In the genomic region with DNA sequence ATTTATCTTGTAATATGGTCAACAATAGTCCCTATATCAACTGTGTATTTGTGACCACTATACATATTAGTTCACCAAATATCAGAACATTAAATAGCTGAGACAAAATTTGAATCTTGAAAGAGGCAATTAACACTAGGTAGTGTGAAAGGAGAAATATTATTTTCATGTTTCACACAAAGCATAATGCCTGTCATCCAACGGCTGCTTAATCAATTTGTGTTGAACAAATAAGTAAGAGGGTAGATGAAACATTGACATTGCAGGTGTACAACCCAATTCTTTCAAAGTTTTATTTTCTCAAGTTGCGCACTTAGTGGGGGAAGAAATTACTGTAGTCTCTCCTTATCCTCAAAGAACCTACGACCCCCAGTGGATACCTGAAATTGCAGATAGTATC, we compare ENCODE assay signal across 18 cellular contexts. TPM values are rescaled to one million over a fixed set of nuclear protein-coding genes. Genes with fewer than 3 reads are reported as not detected.
"Had no signal": no experiment of that assay in that cellular context is flagged by ENCODE, and none has a peak within 500 bp of the region (broad histone marks: within the 10 kb centered on the region; RNA-seq: fewer than 3 reads in every experiment).

No MANE protein-coding gene starts in this region.

- DNase-seq: activated CD4-positive, alpha-beta T cell treated with anti-CD3 and anti-CD28 coated beads, Interleukin-2, amount 50 U/mL, for 1 hour; activated naive CD4-positive, alpha-beta T cell treated with Interleukin-2 at 50 U/mL for 16 hours; activated naive CD8-positive, alpha-beta T cell treated with anti-CD3 and anti-CD28 coated beads, Interleukin-2, amount 50 U/mL, for 24 hours; aorta; effector memory CD4-positive, alpha-beta T cell; foreskin keratinocyte; glutamatergic neuron; hypothalamus; left ventricle myocardium inferior; mucosa of descending colon; naive thymus-derived CD4-positive, alpha-beta T cell; stimulated activated CD4-positive, alpha-beta T cell treated with anti-CD3 and anti-CD28 coated beads, Interleukin-1b, Interleukin-23, amount 100 ng/mL, for 48 hours; stimulated activated naive CD8-positive, alpha-beta T cell treated with anti-CD3 and anti-CD28 coated beads, Interleukin-15, amount 100 ng/mL, for 72 hours had no signal

- H3K36me3 ChIP-seq: left ventricle myocardium inferior had no signal

- H3K79me2 ChIP-seq: parathyroid adenoma had no signal

- H3K27me3 ChIP-seq: foreskin keratinocyte had no signal

- ATAC-seq: activated naive CD8-positive, alpha-beta T cell treated with anti-CD3 and anti-CD28 coated beads, Interleukin-2, amount 50 U/mL, for 24 hours; foreskin keratinocyte; mucosa of descending colon; naive thymus-derived CD4-positive, alpha-beta T cell; stimulated activated naive CD8-positive, alpha-beta T cell treated with anti-CD3 and anti-CD28 coated beads, Interleukin-15, amount 100 ng/mL, for 72 hours had no signal

- H2AFZ ChIP-seq: parathyroid adenoma had no signal

- H3K4me1 ChIP-seq: foreskin keratinocyte, left ventricle myocardium inferior, parathyroid adenoma had no signal

- H3K9me3 ChIP-seq: left ventricle myocardium inferior, mucosa of descending colon had no signal

- H3K4me3 ChIP-seq: left ventricle myocardium inferior, mucosa of descending colon had no signal

- H3K27ac ChIP-seq: foreskin keratinocyte, left ventricle myocardium inferior, parathyroid adenoma had no signal

RNA-seq across cellular contexts. Expression of gene OR8I2, which starts 3.4 kb away (rescaled TPM):
- total RNA-seq: activated CD8-positive, alpha-beta memory T cell treated with anti-CD3 and anti-CD28 coated beads for 36 hours; aorta; cerebellum; foreskin keratinocyte; kidney epithelial cell; left ventricle myocardium inferior; mucosa of descending colon; naive thymus-derived CD4-positive, alpha-beta T cell; temporal lobe had no signal

RNA-seq across cellular contexts. Expression of gene OR8H2, which starts 13.8 kb away (rescaled TPM):
- total RNA-seq: activated CD8-positive, alpha-beta memory T cell treated with anti-CD3 and anti-CD28 coated beads for 36 hours; aorta; cerebellum; foreskin keratinocyte; kidney epithelial cell; left ventricle myocardium inferior; mucosa of descending colon; naive thymus-derived CD4-positive, alpha-beta T cell; temporal lobe had no signal

RNA-seq across cellular contexts. Expression of gene OR8H3, which starts 32.5 kb away (rescaled TPM):
- total RNA-seq: activated CD8-positive, alpha-beta memory T cell treated with anti-CD3 and anti-CD28 coated beads for 36 hours; aorta; cerebellum; foreskin keratinocyte; kidney epithelial cell; left ventricle myocardium inferior; mucosa of descending colon; naive thymus-derived CD4-positive, alpha-beta T cell; temporal lobe had no signal

RNA-seq across cellular contexts. Expression of gene OR8J3, which starts 50.3 kb away (rescaled TPM):
- total RNA-seq: activated CD8-positive, alpha-beta memory T cell treated with anti-CD3 and anti-CD28 coated beads for 36 hours; aorta; cerebellum; foreskin keratinocyte; kidney epithelial cell; left ventricle myocardium inferior; mucosa of descending colon; naive thymus-derived CD4-positive, alpha-beta T cell; temporal lobe had no signal
